ENCODE assay signal across 22 cellular contexts in the genomic region with DNA sequence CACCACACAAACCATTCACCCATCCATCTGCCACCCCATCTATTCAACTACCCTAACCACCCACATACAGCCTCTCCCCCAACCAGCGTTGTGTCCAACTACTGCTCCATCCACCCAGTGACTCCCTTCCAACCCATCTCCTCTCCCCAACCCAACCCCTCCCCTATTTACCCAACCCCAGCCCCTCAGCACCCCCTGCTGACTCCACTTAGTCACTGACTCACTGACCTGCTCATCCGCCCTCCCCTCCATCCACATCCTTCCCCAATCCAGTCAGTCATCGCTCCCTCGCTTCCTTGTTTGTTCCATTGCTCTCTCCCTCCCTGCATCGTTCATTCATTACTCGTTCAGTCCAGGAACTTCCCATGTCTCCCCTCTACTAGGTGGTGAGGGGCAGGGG. TPM values are rescaled to one million over a fixed set of nuclear protein-coding genes. Genes with fewer than 3 reads are reported as not detected.
DNase-seq lines count a peak whose midpoint lies in the region; ATAC-seq and TF ChIP-seq lines count a peak whose summit lies in the region.
"Had no signal": no experiment of that assay in that cellular context is flagged by ENCODE, and none has a peak within 500 bp of the region (broad histone marks: within the 10 kb centered on the region; RNA-seq: fewer than 3 reads in every experiment).

No MANE protein-coding gene starts in this region.

- no peak overlapping the region for H3K27ac Mint-ChIP-seq in activated naive CD8-positive, alpha-beta T cell treated with anti-CD3 and anti-CD28 coated beads, Interleukin-2, amount 10 ng/mL, durations not matched to agents 7 days and 5 days
- H3K27ac Mint-ChIP-seq in activated naive CD8-positive, alpha-beta T cell treated with anti-CD3 and anti-CD28 coated beads, Interleukin-2, amount 50 U/mL, for 24 hours: no peak overlapping the region
- H3K27ac Mint-ChIP-seq in endothelial cell (ENCODE audit: unreplicated experiment): peak overlapping the region; percentile 30

- no peaks in the 10 kb centered on the region for H3K4me1 Mint-ChIP-seq in activated naive CD8-positive, alpha-beta T cell treated with anti-CD3 and anti-CD28 coated beads, Interleukin-2, amount 10 ng/mL, durations not matched to agents 7 days and 5 days
- H3K4me1 Mint-ChIP-seq in activated naive CD8-positive, alpha-beta T cell treated with anti-CD3 and anti-CD28 coated beads, Interleukin-2, amount 50 U/mL, for 24 hours: no peaks in the 10 kb centered on the region
- no peaks in the 10 kb centered on the region for H3K4me1 Mint-ChIP-seq in endothelial cell (ENCODE audit: unreplicated experiment)

- H3K27ac ChIP-seq in Karpas-422 (ENCODE audit: low read length) (no peak overlapping the region), neuronal stem cell (replicated peaks; ENCODE audit: low read length) (no peak overlapping the region), brain microvascular endothelial cell (no peak overlapping the region)
- H3K27ac ChIP-seq: GM23248, HL-60, Peyer's patch had no signal

- H3K9ac ChIP-seq in Karpas-422 (ENCODE audit: low read length) (no peak overlapping the region), neuronal stem cell (ENCODE audit: low read depth, low read length, poor library complexity) (no peak overlapping the region)
- H3K9ac ChIP-seq: GM23248 had no signal

- H3K4me3 ChIP-seq in Karpas-422 (ENCODE audit: low read length) (no peak overlapping the region), neuronal stem cell (ENCODE audit: low read length in 2 of 2) (peak overlapping the region in 1 of 2 donors; percentile 48), brain microvascular endothelial cell (ENCODE audit: low read depth, low read length) (no peak overlapping the region)
- H3K4me3 ChIP-seq: GM23248, Peyer's patch had no signal

- no peak overlapping the region for H3K4ac ChIP-seq in neuronal stem cell (ENCODE audit: low read length)

- H2BK12ac ChIP-seq in neuronal stem cell (ENCODE audit: low read length): no peak overlapping the region

- no peak overlapping the region for H3K18ac ChIP-seq in neuronal stem cell (ENCODE audit: low read length)

- no peak for ATAC-seq in activated naive CD8-positive, alpha-beta T cell treated with anti-CD3 and anti-CD28 coated beads, Interleukin-2, amount 10 ng/mL, durations not matched to agents 7 days and 5 days (ENCODE audit: low read depth)
- no peak for ATAC-seq in activated naive CD8-positive, alpha-beta T cell treated with anti-CD3 and anti-CD28 coated beads, Interleukin-2, amount 50 U/mL, for 24 hours
- ATAC-seq in GM21619 (IDR thresholded peaks at IDR 0.05; ENCODE audit: unreplicated experiment): no peak
- ATAC-seq: HCT116 had no signal

- H3K4me3 Mint-ChIP-seq in activated naive CD8-positive, alpha-beta T cell treated with anti-CD3 and anti-CD28 coated beads, Interleukin-2, amount 10 ng/mL, durations not matched to agents 7 days and 5 days: peak overlapping the region; percentile 4
- H3K4me3 Mint-ChIP-seq in activated naive CD8-positive, alpha-beta T cell treated with anti-CD3 and anti-CD28 coated beads, Interleukin-2, amount 50 U/mL, for 24 hours: no peak overlapping the region
- H3K4me3 Mint-ChIP-seq in endothelial cell (ENCODE audit: unreplicated experiment): peak overlapping the region; percentile 68

- H3K36me3 ChIP-seq in Karpas-422 (ENCODE audit: insufficient read depth, low read length) (no peaks in the 10 kb centered on the region), neuronal stem cell (replicated peaks in 1 of 2; ENCODE audit: control insufficient read depth in 2 of 2, insufficient read depth in 2 of 2, low read length in 2 of 2) (peaks cover 0 to 18% of the 10 kb centered on the region in 2 donors), brain microvascular endothelial cell (replicated peaks) (no peaks in the 10 kb centered on the region)

- peaks cover 8% of the 10 kb centered on the region for H3K9me3 Mint-ChIP-seq in activated naive CD8-positive, alpha-beta T cell treated with anti-CD3 and anti-CD28 coated beads, Interleukin-2, amount 10 ng/mL, durations not matched to agents 7 days and 5 days
- peaks cover 13% of the 10 kb centered on the region for H3K9me3 Mint-ChIP-seq in activated naive CD8-positive, alpha-beta T cell treated with anti-CD3 and anti-CD28 coated beads, Interleukin-2, amount 50 U/mL, for 24 hours
- peaks cover 51% of the 10 kb centered on the region for H3K9me3 Mint-ChIP-seq in endothelial cell (ENCODE audit: unreplicated experiment)

- WGBS in neuronal stem cell (ENCODE audit: extremely low coverage in 2 of 2, insufficient read length in 2 of 2, insufficient replicate concordance in 1 of 2), 2 donors: no CpG with 5 or more reads among the region's 6 CpGs

- no peaks in the 10 kb centered on the region for H3K9me2 ChIP-seq in Karpas-422 (replicated peaks; ENCODE audit: insufficient read depth, low read length)

- no peaks in the 10 kb centered on the region for H4K20me1 ChIP-seq in Karpas-422 (ENCODE audit: insufficient read depth, low read depth, low read length)

- H2AFZ ChIP-seq in Karpas-422 (ENCODE audit: low read length) (no peak overlapping the region), neuronal stem cell (ENCODE audit: low read length) (no peak overlapping the region)
- H2AFZ ChIP-seq: GM23248 had no signal

- no peak for DNase-seq in activated naive CD8-positive, alpha-beta T cell treated with anti-CD3 and anti-CD28 coated beads, Interleukin-2, amount 10 ng/mL, durations not matched to agents 7 days and 5 days
- no peak for DNase-seq in activated naive CD8-positive, alpha-beta T cell treated with anti-CD3 and anti-CD28 coated beads, Interleukin-2, amount 50 U/mL, for 24 hours
- DNase-seq in Karpas-422: peak; percentile 67
- no peak for DNase-seq in endothelial cell (ENCODE audit: low spot score)
- DNase-seq in neuronal stem cell (ENCODE audit: low spot score): no peak
- DNase-seq in activated CD4-positive, alpha-beta T cell treated with anti-CD3 and anti-CD28 coated beads, Interleukin-2, amount 50 U/mL, for 1 hour: no peak
- DNase-seq in brain microvascular endothelial cell: no peak
- DNase-seq: GM23248, MV-4-11, NCI-H1105 treated with DMSO at 0.1 percent for 48 hours, NCI-H146, NCI-H2029 treated with DMSO at 0.1 percent for 48 hours, NCI-H2227 treated with DMSO at 0.1 percent for 48 hours, NCI-H526 treated with DMSO at 0.1 percent for 48 hours, Peyer's patch, SHP77 treated with DMSO at 0.1 percent for 48 hours had no signal

- H2BK15ac ChIP-seq in neuronal stem cell (ENCODE audit: low read length): no peak overlapping the region

- peaks cover 11% of the 10 kb centered on the region for H3K9me3 ChIP-seq in Karpas-422 (ENCODE audit: low read length)
- H3K9me3 ChIP-seq in neuronal stem cell (replicated peaks in 1 of 2; ENCODE audit: control insufficient read depth in 2 of 2, insufficient read depth in 1 of 2, low read depth in 1 of 2, low read length in 2 of 2): peaks cover 10 to 12% of the 10 kb centered on the region in 2 donors
- H3K9me3 ChIP-seq: Peyer's patch had no signal

- no peak overlapping the region for H2BK5ac ChIP-seq in neuronal stem cell (ENCODE audit: low read length)

- no peak overlapping the region for H4K91ac ChIP-seq in neuronal stem cell (ENCODE audit: low read depth, low read length, poor library complexity)

- no peak overlapping the region for H2AK5ac ChIP-seq in neuronal stem cell (ENCODE audit: low read depth, low read length)

- H3K23ac ChIP-seq in neuronal stem cell (ENCODE audit: low read depth, low read length, poor library complexity): no peak overlapping the region

- H3K27me3 ChIP-seq in Karpas-422 (ENCODE audit: low read length): peaks cover 4% of the 10 kb centered on the region; the same call in 1 of the 2 replicates
- H3K27me3 ChIP-seq in neuronal stem cell (ENCODE audit: control insufficient read depth in 3 of 3, insufficient read depth in 3 of 3, low read depth in 1 of 3, low read length in 3 of 3): peaks cover 0 to 16% (median 0%) of the 10 kb centered on the region in 3 experiments
- no peaks in the 10 kb centered on the region for H3K27me3 ChIP-seq in brain microvascular endothelial cell (replicated peaks)
- H3K27me3 ChIP-seq: Peyer's patch had no signal

- H3K14ac ChIP-seq in neuronal stem cell (ENCODE audit: low read length): peak overlapping the region; percentile 38

- no peaks in the 10 kb centered on the region for H3K4me1 ChIP-seq in Karpas-422 (ENCODE audit: low read length)
- peaks cover 0 to 4% of the 10 kb centered on the region in 2 donors for H3K4me1 ChIP-seq in neuronal stem cell (ENCODE audit: control insufficient read depth in 2 of 2, insufficient read depth in 1 of 2, low read depth in 1 of 2, low read length in 2 of 2)
- H3K4me1 ChIP-seq: Peyer's patch had no signal

- no peak for TF ChIP-seq CTCF in endothelial cell (IDR thresholded peaks at IDR 0.05; ENCODE audit: unreplicated experiment)
- TF ChIP-seq CTCF in brain microvascular endothelial cell (IDR thresholded peaks at IDR 0.05; ENCODE audit: low read depth, low read length, missing control alignments): no peak

- no peaks in the 10 kb centered on the region for H3K79me2 ChIP-seq in Karpas-422 (ENCODE audit: low read length)

- H3K79me1 ChIP-seq in neuronal stem cell (ENCODE audit: low read depth, low read length): no peaks in the 10 kb centered on the region

- no peak overlapping the region for H2BK120ac ChIP-seq in neuronal stem cell (ENCODE audit: low read depth, low read length)

- no peaks in the 10 kb centered on the region for H3K36me3 Mint-ChIP-seq in activated naive CD8-positive, alpha-beta T cell treated with anti-CD3 and anti-CD28 coated beads, Interleukin-2, amount 10 ng/mL, durations not matched to agents 7 days and 5 days
- peaks cover 5% of the 10 kb centered on the region for H3K36me3 Mint-ChIP-seq in activated naive CD8-positive, alpha-beta T cell treated with anti-CD3 and anti-CD28 coated beads, Interleukin-2, amount 50 U/mL, for 24 hours (ENCODE audit: low read depth)
- H3K36me3 Mint-ChIP-seq in endothelial cell (ENCODE audit: low read depth, unreplicated experiment): peaks cover 22% of the 10 kb centered on the region

- H3K4me2 ChIP-seq in Karpas-422 (ENCODE audit: low read depth, low read length, poor library complexity, severe bottlenecking) (no peak overlapping the region), neuronal stem cell (ENCODE audit: insufficient read depth, low read length, poor library complexity, severe bottlenecking) (no peak overlapping the region)

- POLR2A ChIA-PET in activated naive CD8-positive, alpha-beta T cell treated with anti-CD3 and anti-CD28 coated beads, Interleukin-2, amount 10 ng/mL, durations not matched to agents 7 days and 5 days (lab: Charles Lee): no interaction called here

- peaks cover 6% of the 10 kb centered on the region for H3K27me3 Mint-ChIP-seq in activated naive CD8-positive, alpha-beta T cell treated with anti-CD3 and anti-CD28 coated beads, Interleukin-2, amount 10 ng/mL, durations not matched to agents 7 days and 5 days
- H3K27me3 Mint-ChIP-seq in activated naive CD8-positive, alpha-beta T cell treated with anti-CD3 and anti-CD28 coated beads, Interleukin-2, amount 50 U/mL, for 24 hours: peaks cover 33% of the 10 kb centered on the region
- peaks cover 18% of the 10 kb centered on the region for H3K27me3 Mint-ChIP-seq in endothelial cell (ENCODE audit: unreplicated experiment)

- in situ Hi-C loops in brain microvascular endothelial cell (cut with HindIII; ENCODE audit: low pct_ligation_motif_present, low sequenced_read_pairs): no loop called here

- H4K8ac ChIP-seq in neuronal stem cell (ENCODE audit: low read depth, low read length): no peak overlapping the region

RNA-seq across cellular contexts. Expression of a gene that starts 39.2 kb away (rescaled TPM):
- 1 to 10 TPM; 1.1 to 1.4 TPM for total RNA-seq in activated naive CD8-positive, alpha-beta T cell treated with anti-CD3 and anti-CD28 coated beads, Interleukin-2, amount 10 ng/mL, durations not matched to agents 7 days and 5 days
- total RNA-seq in Karpas-422 (2014; rRNA removed; shearing (Covaris generic); ENCODE audit: low replicate concordance): 10.8 and 18.1 TPM in 2 replicates
- total RNA-seq in endothelial cell (ENCODE audit: unreplicated experiment): not detected
- polyA plus RNA-seq in neuronal stem cell (2013, experiment 1 of 2): 6.8 TPM
- polyA plus RNA-seq in neuronal stem cell (2013, experiment 2 of 2): 6.9 TPM
- total RNA-seq: A172, LHCN-M2, MCF 10A had no signal
